In genomic region chr5:181045857-181046256, GRCh38 we compare ENCODE assay signal across 10 cellular contexts. TPM values are rescaled to one million over a fixed set of nuclear protein-coding genes. Genes with fewer than 3 reads are reported as not detected.
"Had no signal": no experiment of that assay in that cellular context is flagged by ENCODE, and none has a peak within 500 bp of the region (broad histone marks: within the 10 kb centered on the region; RNA-seq: fewer than 3 reads in every experiment).

No MANE protein-coding gene starts in this region.

RNA-seq across cellular contexts. Expression of gene BTNL9, which starts 5.8 kb away (rescaled TPM):
- total RNA-seq: activated CD8-positive, alpha-beta T cell treated with anti-CD3 and anti-CD28 coated beads for 36 hours; activated T-helper 1 cell treated with anti-CD3 and anti-CD28 coated beads, Interleukin-12 subunit alpha, Interleukin-12 subunit beta, Interleukin-2, Interleukin-4 antibody, amounts not matched to agents 30 ng/mL and 10 ng/mL and 1 ng/mL, durations not matched to agents 14 hours and 24 hours and 36 hours; LHCN-M2; PC-9; SJCRH30; T-helper 1 cell treated with Interleukin-12 subunit alpha and Interleukin-12 subunit beta and Interleukin-4 antibody, amounts not matched to agents 30 ng/mL and 1 ng/mL, for 36 hours; T-helper 2 cell treated with Interferon-gamma antibody and Interleukin-4, amounts not matched to agents 100 ng/mL and 5 ng/mL, for 36 hours had no signal

RNA-seq across cellular contexts. Expression of gene BTNL3, which starts 57.2 kb away (rescaled TPM):
- total RNA-seq: activated CD4-positive, alpha-beta T cell treated with anti-CD3 and anti-CD28 coated beads, Interleukin-2, amount 10 ng/mL, durations not matched to agents 24 days and 14 days; activated CD8-positive, alpha-beta T cell treated with anti-CD3 and anti-CD28 coated beads for 36 hours; activated T-cell treated with anti-CD3 and anti-CD28 coated beads, Interleukin-2, amount 50 U/mL, for 4 hours; activated T-helper 1 cell treated with anti-CD3 and anti-CD28 coated beads, Interleukin-12 subunit alpha, Interleukin-12 subunit beta, Interleukin-2, Interleukin-4 antibody, amounts not matched to agents 30 ng/mL and 10 ng/mL and 1 ng/mL, durations not matched to agents 14 hours and 24 hours and 36 hours; LHCN-M2; NCI-H460; PC-9; SJCRH30; T-helper 1 cell treated with Interleukin-12 subunit alpha and Interleukin-12 subunit beta and Interleukin-4 antibody, amounts not matched to agents 30 ng/mL and 1 ng/mL, for 36 hours; T-helper 2 cell treated with Interferon-gamma antibody and Interleukin-4, amounts not matched to agents 100 ng/mL and 5 ng/mL, for 36 hours had no signal
